ENCODE assay signal across 8 cellular contexts in the genomic region with DNA sequence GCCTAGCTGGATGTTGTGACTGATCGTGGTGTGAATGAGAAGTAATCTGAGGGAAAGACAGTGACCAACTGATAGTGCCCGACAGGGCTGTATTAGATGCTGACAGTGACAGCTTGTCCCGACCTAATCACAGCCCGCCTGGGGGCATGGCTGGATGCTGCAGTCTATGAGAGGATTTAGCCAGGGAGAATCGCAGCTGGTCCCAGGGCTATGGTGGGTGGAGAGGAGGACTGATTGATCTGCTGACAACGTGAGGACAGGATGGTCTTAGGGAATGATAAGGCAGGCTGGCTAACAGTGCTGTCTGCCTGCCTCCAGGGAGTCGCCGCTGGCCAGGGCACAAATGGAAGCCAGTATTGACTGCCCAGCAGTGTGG. TPM values are rescaled to one million over a fixed set of nuclear protein-coding genes. Genes with fewer than 3 reads are reported as not detected.
DNase-seq lines count a peak whose midpoint lies in the region; ATAC-seq, FAIRE-seq and TF ChIP-seq lines count a peak whose summit lies in the region.

No MANE protein-coding gene starts in this region.

- H3K4me3 Mint-ChIP-seq in T-helper 1 cell treated with Interleukin-12 subunit alpha and Interleukin-12 subunit beta and Interleukin-4 antibody, amounts not matched to agents 30 μg/mL and 1 μg/mL, for 36 hours, result peak overlapping the region; percentile 89

- POLR2A ChIA-PET in RWPE1 (lab: Yijun Ruan, JAX; ENCODE audit: low non-redundant PET), result no interaction called here

- peak overlapping the region; percentile 63 for H3K9ac ChIP-seq in fibroblast of lung (ENCODE audit: insufficient read depth, low read length)

- peaks cover 19% of the 10 kb centered on the region for H3K4me1 Mint-ChIP-seq in T-helper 1 cell treated with Interleukin-12 subunit alpha and Interleukin-12 subunit beta and Interleukin-4 antibody, amounts not matched to agents 30 μg/mL and 1 μg/mL, for 36 hours (ENCODE audit: low read depth)

- no peak for TF ChIP-seq CTCF in RWPE1 (conservative IDR thresholded peaks at IDR 0.05; ENCODE audit: low read depth)
- no peak for TF ChIP-seq CTCF in fibroblast of lung (conservative IDR thresholded peaks at IDR 0.05 in 1 of 2, IDR thresholded peaks at IDR 0.05 in 1 of 2; ENCODE audit: low read depth in 1 of 2, low read length in 2 of 2)
- TF ChIP-seq CTCF in pancreas (IDR thresholded peaks at IDR 0.05), result no peak

- no peaks in the 10 kb centered on the region for H4K20me1 ChIP-seq in fibroblast of lung (ENCODE audit: control insufficient read depth, extremely low read depth, insufficient read depth, low read length)

- peak overlapping the region; percentile 81 for H2AFZ ChIP-seq in fibroblast of lung (ENCODE audit: low read length)

- no peaks in the 10 kb centered on the region for H3K9me3 Mint-ChIP-seq in T-helper 1 cell treated with Interleukin-12 subunit alpha and Interleukin-12 subunit beta and Interleukin-4 antibody, amounts not matched to agents 30 μg/mL and 1 μg/mL, for 36 hours

- H3K36me3 ChIP-seq in fibroblast of lung (ENCODE audit: control insufficient read depth, insufficient read depth, low read length) (no peaks in the 10 kb centered on the region), pancreas (no peaks in the 10 kb centered on the region)

- FAIRE-seq in pancreas (lab: Jason Lieb, UNC), result no peak

- H3K79me2 ChIP-seq in fibroblast of lung (ENCODE audit: control insufficient read depth, insufficient read depth, low read length), result peaks cover 6% of the 10 kb centered on the region

- 2 to 32% methylated on average over 8 of the region's 8 CpGs for WGBS in pancreas, 2 donors

- CTCF ChIA-PET in RWPE1 (lab: Yijun Ruan, JAX), result interaction anchor here (0.7 kb wide), 1 partner anchor 1771 kb away, joined by 3 read pairs; no protein-coding TSS in a partner anchor

- peak overlapping the region; percentile 86 for H3K27ac ChIP-seq in RWPE1
- peak overlapping the region; percentile 76 for H3K27ac ChIP-seq in fibroblast of lung (ENCODE audit: insufficient read depth, low read length)
- H3K27ac ChIP-seq in pancreas, result peak overlapping the region; percentile 23 to 85 (median 77)

- H3K9me3 ChIP-seq in fibroblast of lung (ENCODE audit: control insufficient read depth, insufficient read depth, low read depth, low read length) (no peaks in the 10 kb centered on the region), pancreas (no peaks in the 10 kb centered on the region)

- no peak for DNase-seq in T-helper 1 cell
- DNase-seq in RWPE1 (ENCODE audit: low spot score), result no peak
- no peak for DNase-seq in fibroblast of lung (ENCODE audit: low read depth in 2 of 2)
- DNase-seq in pancreas, result no peak
- no peak for DNase-seq in stimulated activated CD4-positive, alpha-beta T cell treated with anti-CD3 and anti-CD28 coated beads, Interleukin-2, amount 100 ng/mL, for 48 hours
- no peak for DNase-seq in NCI-H146 treated with DMSO at 0.1 percent for 48 hours (lab: John Stamatoyannopoulos, UW; ENCODE audit: unreplicated experiment)

- ATAC-seq in pancreas (peak; percentile 3 to 25 (median 8)), GM18909 (IDR thresholded peaks at IDR 0.05; ENCODE audit: poor library complexity, unreplicated experiment) (no peak)

- H3K27ac Mint-ChIP-seq in T-helper 1 cell treated with Interleukin-12 subunit alpha and Interleukin-12 subunit beta and Interleukin-4 antibody, amounts not matched to agents 30 μg/mL and 1 μg/mL, for 36 hours, result peak overlapping the region; percentile 95

- H3K4me3 ChIP-seq in fibroblast of lung (replicated peaks in 1 of 4; ENCODE audit: control extremely low read depth in 1 of 4, insufficient read depth in 1 of 4, low read depth in 3 of 4, low read length in 4 of 4), result peak overlapping the region; percentile 49 to 71 (median 60)
- peak overlapping the region; percentile 24 to 57 (median 39) for H3K4me3 ChIP-seq in pancreas

- peak overlapping the region; percentile 88 for H3K4me2 ChIP-seq in fibroblast of lung (ENCODE audit: extremely low read depth, insufficient read depth, low read length)

- H3K27me3 Mint-ChIP-seq in T-helper 1 cell treated with Interleukin-12 subunit alpha and Interleukin-12 subunit beta and Interleukin-4 antibody, amounts not matched to agents 30 μg/mL and 1 μg/mL, for 36 hours (ENCODE audit: low read depth), result no peaks in the 10 kb centered on the region

- intact Hi-C loops in pancreas (cut with DNase I), result no loop called here

- H3K27me3 ChIP-seq in fibroblast of lung (ENCODE audit: control insufficient read depth, insufficient read depth, low read length) (no peaks in the 10 kb centered on the region), pancreas (peaks cover 0 to 8% (median 0%) of the 10 kb centered on the region in 4 donors)

- peaks cover 2% of the 10 kb centered on the region for H3K4me1 ChIP-seq in fibroblast of lung (ENCODE audit: control insufficient read depth, extremely low read depth, insufficient read depth, low read length)
- H3K4me1 ChIP-seq in pancreas, result no peaks in the 10 kb centered on the region

- H3K36me3 Mint-ChIP-seq in T-helper 1 cell treated with Interleukin-12 subunit alpha and Interleukin-12 subunit beta and Interleukin-4 antibody, amounts not matched to agents 30 μg/mL and 1 μg/mL, for 36 hours (ENCODE audit: low read depth), result peaks cover 20% of the 10 kb centered on the region

RNA-seq across cellular contexts. Expression of a gene that starts 0.6 kb away (rescaled TPM):
- total RNA-seq in fibroblast of lung (0.51 and 1.5 TPM in 2 replicates), pancreas (1 to 10 TPM in 5 of 6 donors, under 1 TPM in 1; 0.88 to 2.6 (median 1.7) TPM)
- polyA plus RNA-seq in fibroblast of lung (2.8 and 10.3 TPM in 2 replicates), pancreas (1 to 10 TPM; 1.9 to 2.8 TPM)
- 3.1 and 11.8 TPM in 2 replicates for polyA plus RNA-seq in fibroblast of lung (2012)
- 11.3 and 43.3 TPM in 2 replicates for polyA minus RNA-seq in fibroblast of lung (ENCODE audit: low replicate concordance)

RNA-seq across cellular contexts. Expression of a gene that starts 12.3 kb away (rescaled TPM):
- total RNA-seq in fibroblast of lung (under 0.01 and 0.17 TPM in 2 replicates), pancreas (1 to 10 TPM in 3 of 6 donors, under 1 TPM in 3; 0.39 to 7.5 (median 1.9) TPM)
- polyA plus RNA-seq in fibroblast of lung (0.07 and 0.09 TPM in 2 replicates), pancreas (1 to 10 TPM in 1 of 2 donors, under 1 TPM in 1; 0.92 to 1.1 TPM)
- 0.17 and 0.21 TPM in 2 replicates for polyA plus RNA-seq in fibroblast of lung (2012)
- not detected in 2 replicates for polyA minus RNA-seq in fibroblast of lung (ENCODE audit: low replicate concordance)
